ENCODE assay signal across 8 cellular contexts in genomic region chr6:110958332-110959192, GRCh38. TPM values are rescaled to one million over a fixed set of nuclear protein-coding genes. Genes with fewer than 3 reads are reported as not detected.
A peak's percentile ranks its signal among the peaks of the same experiment; 100 is the strongest.
DNase-seq lines count a peak whose midpoint lies in the region; ATAC-seq and TF ChIP-seq lines count a peak whose summit lies in the region.

A gene with protein sequence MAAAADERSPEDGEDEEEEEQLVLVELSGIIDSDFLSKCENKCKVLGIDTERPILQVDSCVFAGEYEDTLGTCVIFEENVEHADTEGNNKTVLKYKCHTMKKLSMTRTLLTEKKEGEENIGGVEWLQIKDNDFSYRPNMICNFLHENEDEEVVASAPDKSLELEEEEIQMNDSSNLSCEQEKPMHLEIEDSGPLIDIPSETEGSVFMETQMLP (plus strand): TSS chr6:110958706. CDS start chr6:110958770, 64 bp downstream.

- in situ Hi-C loops in KBM-7 (cut with MboI; ENCODE audit: low pct_unique_long_range_greater_than_20kb, low sequenced_read_pairs) (no loop called here), Panc1 (cut with HindIII; ENCODE audit: low pct_unique_long_range_greater_than_20kb, low sequenced_read_pairs) (no loop called here)

- H3K27me3 ChIP-seq in Panc1 (ENCODE audit: control insufficient read depth, insufficient read depth, low read length) (no peaks in the 10 kb centered on the region), mucosa of rectum (ENCODE audit: control insufficient read depth in 2 of 2, insufficient read depth in 2 of 2, low read length in 2 of 2) (no peaks in the 10 kb centered on the region)

- H3K4me3 ChIP-seq in Panc1 (ENCODE audit: low read depth in 2 of 2, low read length in 2 of 2) (peak within 1 kb of the TSS; percentile 67 to 82), mucosa of rectum (ENCODE audit: low read length in 2 of 2) (peak within 1 kb of the TSS; percentile 78 to 91)

- no peaks in the 10 kb centered on the region for H3K9me3 ChIP-seq in Panc1 (ENCODE audit: control insufficient read depth, insufficient read depth, low read depth, low read length)
- no peaks in the 10 kb centered on the region for H3K9me3 ChIP-seq in mucosa of rectum (ENCODE audit: control insufficient read depth in 2 of 2, low read length in 2 of 2)

- TF ChIP-seq CTCF in Panc1 (IDR thresholded peaks at IDR 0.05) = no peak

- peak; percentile 98 for ATAC-seq in GM21717 (IDR thresholded peaks at IDR 0.05; ENCODE audit: unreplicated experiment)
- peak; percentile 98 for ATAC-seq in Panc1
- peak; percentile 100 for ATAC-seq in activated T-cell treated with anti-CD3 and anti-CD28 coated beads, Interleukin-2, amount 50 U/mL, for 4 hours

- peak; percentile 79 for DNase-seq in DMS53 treated with DMSO at 0.1 percent for 48 hours (lab: John Stamatoyannopoulos, UW; ENCODE audit: unreplicated experiment)
- peak; percentile 92 for DNase-seq in KBM-7
- DNase-seq in Panc1 (ENCODE audit: low read depth, low spot score) = no peak
- peak; percentile 90 for DNase-seq in activated T-cell treated with anti-CD3 and anti-CD28 coated beads, Interleukin-2, amount 50 U/mL, for 4 hours
- DNase-seq in erythroblast (lab: John Stamatoyannopoulos, UW) = peak; percentile 94 to 95
- peak; percentile 82 to 83 for DNase-seq in stimulated activated CD8-positive, alpha-beta memory T cell treated with anti-CD3 and anti-CD28 coated beads, Interleukin-4, amount 100 ng/mL, for 4 hours (ENCODE audit: low read depth in 2 of 2, low spot score in 1 of 2)

- H3K36me3 ChIP-seq in Panc1 (ENCODE audit: control insufficient read depth, insufficient read depth, low read length) (peaks cover 6% of the 10 kb centered on the region), mucosa of rectum (ENCODE audit: control insufficient read depth in 2 of 2, insufficient read depth in 2 of 2, low read length in 2 of 2) (peaks cover 4 to 18% of the 10 kb centered on the region in 2 donors)

- intact Hi-C loops in Panc1 (cut with micrococcal nuclease; ENCODE audit: unreplicated experiment) = no loop called here

- H3K27me3 Mint-ChIP-seq in activated T-cell treated with anti-CD3 and anti-CD28 coated beads, Interleukin-2, amount 50 U/mL, for 4 hours (ENCODE audit: low read depth) = no peaks in the 10 kb centered on the region

- H3K4me1 Mint-ChIP-seq in activated T-cell treated with anti-CD3 and anti-CD28 coated beads, Interleukin-2, amount 50 U/mL, for 4 hours (ENCODE audit: low read depth) = peaks cover 16% of the 10 kb centered on the region

- peaks cover 4% of the 10 kb centered on the region for H3K4me1 ChIP-seq in Panc1 (ENCODE audit: control insufficient read depth, insufficient read depth, low read length)
- H3K4me1 ChIP-seq in mucosa of rectum (ENCODE audit: control insufficient read depth in 2 of 2, insufficient read depth in 2 of 2, low read length in 2 of 2) = peaks cover 3 to 6% of the 10 kb centered on the region in 2 donors

- H3K27ac ChIP-seq in Panc1 (ENCODE audit: low read length) (peak within 1 kb of the TSS; percentile 99), mucosa of rectum (ENCODE audit: low read depth in 2 of 2, low read length in 2 of 2) (peak within 1 kb of the TSS; percentile 85 to 86)

- no peaks in the 10 kb centered on the region for H3K9me3 Mint-ChIP-seq in activated T-cell treated with anti-CD3 and anti-CD28 coated beads, Interleukin-2, amount 50 U/mL, for 4 hours

- BruUV-seq in Panc1 (replicated peaks; lab: Mats Ljungman, UMichigan) = TSS peak; percentile 74

- POLR2A ChIA-PET in Panc1 (lab: Charles Lee) = interaction anchor here (0.6 to 1.2 kb wide), 4 partner anchors 11 to 846 kb away, joined by 5 to 12 read pairs (median 6); partner anchors contain the start of gene CDK19

- CTCF ChIA-PET in Panc1 (lab: Charles Lee) = no interaction called here

- peak; percentile 97 for TF ChIP-seq POLR2A in erythroblast (IDR thresholded peaks at IDR 0.05; ENCODE audit: low read length)

- H3K36me3 Mint-ChIP-seq in activated T-cell treated with anti-CD3 and anti-CD28 coated beads, Interleukin-2, amount 50 U/mL, for 4 hours (ENCODE audit: insufficient read depth) = peaks cover 24% of the 10 kb centered on the region

- peak within 1 kb of the TSS; percentile 98 for H3K4me3 Mint-ChIP-seq in activated T-cell treated with anti-CD3 and anti-CD28 coated beads, Interleukin-2, amount 50 U/mL, for 4 hours

- peak within 1 kb of the TSS; percentile 64 to 97 for H3K9ac ChIP-seq in mucosa of rectum (ENCODE audit: low read depth in 1 of 2, low read length in 2 of 2)

RNA-seq across cellular contexts. Expression of the gene that starts here (rescaled TPM):
- total RNA-seq in Panc1 (2021; ENCODE audit: unreplicated experiment) = 146 TPM
- 89.8 TPM for polyA plus RNA-seq in Panc1 (2012; ENCODE audit: insufficient read length)
- 100 to 1,000 TPM; 147 to 160 (median 151) TPM for total RNA-seq in activated T-cell treated with anti-CD3 and anti-CD28 coated beads, Interleukin-2, amount 50 U/mL, for 4 hours
